1 cellular context compared by ENCODE assay signal in the genomic region with DNA sequence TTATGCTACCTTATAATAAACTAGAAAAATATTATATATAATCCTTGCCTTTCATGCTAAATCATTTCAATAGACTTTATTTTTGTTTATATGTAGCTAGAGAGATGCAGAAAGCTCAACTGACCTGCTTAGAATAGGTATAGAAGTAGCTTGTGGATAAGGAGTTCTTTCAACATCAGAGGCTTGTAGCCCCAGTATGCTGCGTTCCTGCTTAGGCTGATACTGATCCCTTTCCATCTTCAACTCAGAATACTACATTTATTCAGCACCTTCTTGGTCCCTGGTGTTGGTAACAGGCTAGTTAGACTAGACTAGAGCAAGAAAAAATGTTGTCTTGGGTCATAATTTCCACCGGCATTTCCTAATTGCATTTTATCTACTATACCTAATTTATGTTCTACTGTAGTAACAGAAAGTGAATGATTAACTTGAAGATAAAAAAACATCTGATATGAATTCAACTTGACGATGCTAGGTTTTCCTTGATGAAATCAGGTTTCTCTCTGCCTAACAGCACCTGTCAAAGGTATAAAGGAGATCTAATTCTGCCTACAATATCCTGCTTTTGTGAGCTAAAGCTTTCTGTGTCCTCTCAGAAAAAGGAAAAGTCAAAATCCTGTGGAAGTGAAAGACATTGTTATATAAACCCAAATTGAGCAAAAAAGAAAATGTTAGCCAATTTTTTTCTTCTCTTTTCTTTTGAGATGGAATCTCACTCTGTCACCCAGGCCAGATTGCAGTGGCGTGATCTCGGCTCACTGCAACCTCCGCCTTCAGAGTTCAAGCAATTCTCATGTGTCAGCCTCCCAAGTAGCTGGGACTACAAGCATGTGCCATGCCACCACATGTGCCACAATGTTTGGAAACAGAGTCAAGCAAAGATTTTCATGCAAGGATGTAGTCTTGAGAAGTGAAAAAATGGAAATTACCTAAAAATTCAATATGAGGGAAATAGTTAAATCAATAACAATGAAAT.
A peak's percentile ranks its signal among the peaks of the same experiment; 100 is the strongest.
TF ChIP-seq lines count a peak whose summit lies in the region.

No MANE protein-coding gene starts in this region.

TF ChIP-seq in HepG2, 621 proteins besides CTCF, POLR2A, EP300 and RAD21:
- TF ChIP-seq, protein P1, sequence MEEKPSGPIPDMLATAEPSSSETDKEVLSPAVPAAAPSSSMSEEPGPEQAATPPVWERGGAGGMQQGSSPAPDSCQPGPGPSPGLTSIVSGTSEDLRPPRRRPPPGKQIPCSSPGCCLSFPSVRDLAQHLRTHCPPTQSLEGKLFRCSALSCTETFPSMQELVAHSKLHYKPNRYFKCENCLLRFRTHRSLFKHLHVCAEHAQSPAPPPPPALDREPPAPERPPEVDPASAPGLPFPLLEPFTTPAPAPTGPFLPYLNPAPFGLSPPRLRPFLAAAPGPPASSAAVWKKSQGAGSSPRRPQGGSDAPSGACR (CRISPR knock-in tag; IDR thresholded peaks at IDR 0.05), result no peak
- no peak for TF ChIP-seq ZNF737 (CRISPR knock-in tag; IDR thresholded peaks at IDR 0.05; ENCODE audit: borderline replicate concordance)
- TF ChIP-seq AHR (CRISPR knock-in tag; IDR thresholded peaks at IDR 0.05), result no peak
- no peak for TF ChIP-seq ELF1 (CRISPR knock-in tag; IDR thresholded peaks at IDR 0.05)
- no peak for TF ChIP-seq CBFB (CRISPR knock-in tag; IDR thresholded peaks at IDR 0.05)
- TF ChIP-seq, protein P2, sequence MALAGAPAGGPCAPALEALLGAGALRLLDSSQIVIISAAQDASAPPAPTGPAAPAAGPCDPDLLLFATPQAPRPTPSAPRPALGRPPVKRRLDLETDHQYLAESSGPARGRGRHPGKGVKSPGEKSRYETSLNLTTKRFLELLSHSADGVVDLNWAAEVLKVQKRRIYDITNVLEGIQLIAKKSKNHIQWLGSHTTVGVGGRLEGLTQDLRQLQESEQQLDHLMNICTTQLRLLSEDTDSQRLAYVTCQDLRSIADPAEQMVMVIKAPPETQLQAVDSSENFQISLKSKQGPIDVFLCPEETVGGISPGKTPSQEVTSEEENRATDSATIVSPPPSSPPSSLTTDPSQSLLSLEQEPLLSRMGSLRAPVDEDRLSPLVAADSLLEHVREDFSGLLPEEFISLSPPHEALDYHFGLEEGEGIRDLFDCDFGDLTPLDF (CRISPR knock-in tag; IDR thresholded peaks at IDR 0.05), result 0 out of 2 replicates have a peak, but pooled peaks have one; percentile 23
- TF ChIP-seq ZNF101 (CRISPR knock-in tag; IDR thresholded peaks at IDR 0.05; ENCODE audit: borderline replicate concordance, low read depth), result no peak
- no peak for TF ChIP-seq IKZF4 (CRISPR knock-in tag; IDR thresholded peaks at IDR 0.05; ENCODE audit: borderline replicate concordance, low read depth, not compliant biosample characterization)
- no peak for TF ChIP-seq ZNF256 (CRISPR knock-in tag; conservative IDR thresholded peaks at IDR 0.05)
- TF ChIP-seq, protein P3, sequence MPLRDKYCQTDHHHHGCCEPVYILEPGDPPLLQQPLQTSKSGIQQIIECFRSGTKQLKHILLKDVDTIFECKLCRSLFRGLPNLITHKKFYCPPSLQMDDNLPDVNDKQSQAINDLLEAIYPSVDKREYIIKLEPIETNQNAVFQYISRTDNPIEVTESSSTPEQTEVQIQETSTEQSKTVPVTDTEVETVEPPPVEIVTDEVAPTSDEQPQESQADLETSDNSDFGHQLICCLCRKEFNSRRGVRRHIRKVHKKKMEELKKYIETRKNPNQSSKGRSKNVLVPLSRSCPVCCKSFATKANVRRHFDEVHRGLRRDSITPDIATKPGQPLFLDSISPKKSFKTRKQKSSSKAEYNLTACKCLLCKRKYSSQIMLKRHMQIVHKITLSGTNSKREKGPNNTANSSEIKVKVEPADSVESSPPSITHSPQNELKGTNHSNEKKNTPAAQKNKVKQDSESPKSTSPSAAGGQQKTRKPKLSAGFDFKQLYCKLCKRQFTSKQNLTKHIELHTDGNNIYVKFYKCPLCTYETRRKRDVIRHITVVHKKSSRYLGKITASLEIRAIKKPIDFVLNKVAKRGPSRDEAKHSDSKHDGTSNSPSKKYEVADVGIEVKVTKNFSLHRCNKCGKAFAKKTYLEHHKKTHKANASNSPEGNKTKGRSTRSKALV (CRISPR knock-in tag; IDR thresholded peaks at IDR 0.05), result 0 out of 2 replicates have a peak, but pooled peaks have one; percentile 40
- TF ChIP-seq, protein P4, sequence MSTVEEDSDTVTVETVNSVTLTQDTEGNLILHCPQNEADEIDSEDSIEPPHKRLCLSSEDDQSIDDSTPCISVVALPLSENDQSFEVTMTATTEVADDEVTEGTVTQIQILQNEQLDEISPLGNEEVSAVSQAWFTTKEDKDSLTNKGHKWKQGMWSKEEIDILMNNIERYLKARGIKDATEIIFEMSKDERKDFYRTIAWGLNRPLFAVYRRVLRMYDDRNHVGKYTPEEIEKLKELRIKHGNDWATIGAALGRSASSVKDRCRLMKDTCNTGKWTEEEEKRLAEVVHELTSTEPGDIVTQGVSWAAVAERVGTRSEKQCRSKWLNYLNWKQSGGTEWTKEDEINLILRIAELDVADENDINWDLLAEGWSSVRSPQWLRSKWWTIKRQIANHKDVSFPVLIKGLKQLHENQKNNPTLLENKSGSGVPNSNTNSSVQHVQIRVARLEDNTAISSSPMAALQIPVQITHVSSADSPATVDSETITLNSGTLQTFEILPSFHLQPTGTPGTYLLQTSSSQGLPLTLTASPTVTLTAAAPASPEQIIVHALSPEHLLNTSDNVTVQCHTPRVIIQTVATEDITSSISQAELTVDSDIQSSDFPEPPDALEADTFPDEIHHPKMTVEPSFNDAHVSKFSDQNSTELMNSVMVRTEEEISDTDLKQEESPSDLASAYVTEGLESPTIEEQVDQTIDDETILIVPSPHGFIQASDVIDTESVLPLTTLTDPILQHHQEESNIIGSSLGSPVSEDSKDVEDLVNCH (CRISPR knock-in tag; IDR thresholded peaks at IDR 0.05), result no peak
- no peak for TF ChIP-seq ZNF761 (CRISPR knock-in tag; conservative IDR thresholded peaks at IDR 0.05)
- TF ChIP-seq, protein P5, sequence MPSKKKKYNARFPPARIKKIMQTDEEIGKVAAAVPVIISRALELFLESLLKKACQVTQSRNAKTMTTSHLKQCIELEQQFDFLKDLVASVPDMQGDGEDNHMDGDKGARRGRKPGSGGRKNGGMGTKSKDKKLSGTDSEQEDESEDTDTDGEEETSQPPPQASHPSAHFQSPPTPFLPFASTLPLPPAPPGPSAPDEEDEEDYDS (CRISPR knock-in tag; IDR thresholded peaks at IDR 0.05), result no peak
- TF ChIP-seq DR1 (CRISPR knock-in tag; IDR thresholded peaks at IDR 0.05), result no peak
- TF ChIP-seq, protein P6, sequence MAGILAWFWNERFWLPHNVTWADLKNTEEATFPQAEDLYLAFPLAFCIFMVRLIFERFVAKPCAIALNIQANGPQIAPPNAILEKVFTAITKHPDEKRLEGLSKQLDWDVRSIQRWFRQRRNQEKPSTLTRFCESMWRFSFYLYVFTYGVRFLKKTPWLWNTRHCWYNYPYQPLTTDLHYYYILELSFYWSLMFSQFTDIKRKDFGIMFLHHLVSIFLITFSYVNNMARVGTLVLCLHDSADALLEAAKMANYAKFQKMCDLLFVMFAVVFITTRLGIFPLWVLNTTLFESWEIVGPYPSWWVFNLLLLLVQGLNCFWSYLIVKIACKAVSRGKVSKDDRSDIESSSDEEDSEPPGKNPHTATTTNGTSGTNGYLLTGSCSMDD (CRISPR knock-in tag; IDR thresholded peaks at IDR 0.05), result no peak
- TF ChIP-seq, protein P7, sequence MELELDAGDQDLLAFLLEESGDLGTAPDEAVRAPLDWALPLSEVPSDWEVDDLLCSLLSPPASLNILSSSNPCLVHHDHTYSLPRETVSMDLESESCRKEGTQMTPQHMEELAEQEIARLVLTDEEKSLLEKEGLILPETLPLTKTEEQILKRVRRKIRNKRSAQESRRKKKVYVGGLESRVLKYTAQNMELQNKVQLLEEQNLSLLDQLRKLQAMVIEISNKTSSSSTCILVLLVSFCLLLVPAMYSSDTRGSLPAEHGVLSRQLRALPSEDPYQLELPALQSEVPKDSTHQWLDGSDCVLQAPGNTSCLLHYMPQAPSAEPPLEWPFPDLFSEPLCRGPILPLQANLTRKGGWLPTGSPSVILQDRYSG (CRISPR knock-in tag; IDR thresholded peaks at IDR 0.05), result no peak
- TF ChIP-seq ZNF274 (CRISPR knock-in tag; IDR thresholded peaks at IDR 0.05), result 0 out of 2 replicates have a peak, but pooled peaks have one; percentile 37
- no peak for TF ChIP-seq ZNF326 (CRISPR knock-in tag; IDR thresholded peaks at IDR 0.05; ENCODE audit: borderline replicate concordance)
- TF ChIP-seq DMAP1 (CRISPR knock-in tag; IDR thresholded peaks at IDR 0.05), result no peak
- TF ChIP-seq ZNF773 (CRISPR knock-in tag; IDR thresholded peaks at IDR 0.05; ENCODE audit: borderline replicate concordance), result no peak
- 0 out of 2 replicates have a peak, but pooled peaks have one; percentile 16 for TF ChIP-seq ATF1 (CRISPR knock-in tag; IDR thresholded peaks at IDR 0.05)
- TF ChIP-seq PPARG (CRISPR knock-in tag; conservative IDR thresholded peaks at IDR 0.05), result no peak
- TF ChIP-seq, protein P8, sequence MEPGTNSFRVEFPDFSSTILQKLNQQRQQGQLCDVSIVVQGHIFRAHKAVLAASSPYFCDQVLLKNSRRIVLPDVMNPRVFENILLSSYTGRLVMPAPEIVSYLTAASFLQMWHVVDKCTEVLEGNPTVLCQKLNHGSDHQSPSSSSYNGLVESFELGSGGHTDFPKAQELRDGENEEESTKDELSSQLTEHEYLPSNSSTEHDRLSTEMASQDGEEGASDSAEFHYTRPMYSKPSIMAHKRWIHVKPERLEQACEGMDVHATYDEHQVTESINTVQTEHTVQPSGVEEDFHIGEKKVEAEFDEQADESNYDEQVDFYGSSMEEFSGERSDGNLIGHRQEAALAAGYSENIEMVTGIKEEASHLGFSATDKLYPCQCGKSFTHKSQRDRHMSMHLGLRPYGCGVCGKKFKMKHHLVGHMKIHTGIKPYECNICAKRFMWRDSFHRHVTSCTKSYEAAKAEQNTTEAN (CRISPR knock-in tag; conservative IDR thresholded peaks at IDR 0.05), result 0 out of 2 replicates have a peak, but pooled peaks have one; percentile 25
- no peak for TF ChIP-seq NFYB (CRISPR knock-in tag; IDR thresholded peaks at IDR 0.05)
- TF ChIP-seq ZNF17 (CRISPR knock-in tag; IDR thresholded peaks at IDR 0.05), result no peak
- TF ChIP-seq, protein P9, sequence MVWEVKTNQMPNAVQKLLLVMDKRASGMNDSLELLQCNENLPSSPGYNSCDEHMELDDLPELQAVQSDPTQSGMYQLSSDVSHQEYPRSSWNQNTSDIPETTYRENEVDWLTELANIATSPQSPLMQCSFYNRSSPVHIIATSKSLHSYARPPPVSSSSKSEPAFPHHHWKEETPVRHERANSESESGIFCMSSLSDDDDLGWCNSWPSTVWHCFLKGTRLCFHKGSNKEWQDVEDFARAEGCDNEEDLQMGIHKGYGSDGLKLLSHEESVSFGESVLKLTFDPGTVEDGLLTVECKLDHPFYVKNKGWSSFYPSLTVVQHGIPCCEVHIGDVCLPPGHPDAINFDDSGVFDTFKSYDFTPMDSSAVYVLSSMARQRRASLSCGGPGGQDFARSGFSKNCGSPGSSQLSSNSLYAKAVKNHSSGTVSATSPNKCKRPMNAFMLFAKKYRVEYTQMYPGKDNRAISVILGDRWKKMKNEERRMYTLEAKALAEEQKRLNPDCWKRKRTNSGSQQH (CRISPR knock-in tag; IDR thresholded peaks at IDR 0.05; ENCODE audit: low read depth), result no peak
- TF ChIP-seq ZNF83 (CRISPR knock-in tag; IDR thresholded peaks at IDR 0.05; ENCODE audit: borderline replicate concordance), result no peak
